1 cellular context compared by ENCODE assay signal in genomic region chr16:30370444-30371247, GRCh38.
TF ChIP-seq lines count a peak whose summit lies in the region.

TSS of gene TBC1D10B (minus strand) at chr16:30370494. CDS start at chr16:30370183, 311 bp downstream.

TF ChIP-seq in K562, 482 proteins besides CTCF, POLR2A, EP300 and RAD21 (continued from another document and continues in another):
- TF ChIP-seq ZBTB40 (IDR thresholded peaks at IDR 0.05) (peak; percentile 82), ZBTB40 (CRISPR knock-in tag; IDR thresholded peaks at IDR 0.05) (no peak), ZFP1 (CRISPR knock-in tag; IDR thresholded peaks at IDR 0.05) (no peak), ELF4 (CRISPR knock-in tag; IDR thresholded peaks at IDR 0.05) (peak; percentile 74), RCOR1 (IDR thresholded peaks at IDR 0.05; ENCODE audit: borderline replicate concordance in 1 of 2, low read depth in 2 of 2, low read length in 2 of 2) (peak in 1 of 2 experiments; percentile 84; a peak in 2 of 4 replicates), ZNF175 (CRISPR knock-in tag; IDR thresholded peaks at IDR 0.05; ENCODE audit: low read depth) (no peak; the same call in 1 of the 2 replicates), ZNF444 (CRISPR knock-in tag; IDR thresholded peaks at IDR 0.05) (no peak), SP2 (IDR thresholded peaks at IDR 0.05; ENCODE audit: extremely low read depth, low read depth, low read length, poor library complexity, severe bottlenecking) (peak; percentile 77), ZKSCAN1 (IDR thresholded peaks at IDR 0.05; ENCODE audit: low read depth, low read length) (no peak), HSF4 (CRISPR knock-in tag; IDR thresholded peaks at IDR 0.05; ENCODE audit: borderline replicate concordance) (no peak), RERE (CRISPR knock-in tag; IDR thresholded peaks at IDR 0.05; ENCODE audit: borderline replicate concordance) (no peak), HBP1 (CRISPR knock-in tag; IDR thresholded peaks at IDR 0.05) (no peak), CHCHD3 (CRISPR knock-in tag; IDR thresholded peaks at IDR 0.05) (no peak), ETV5 (CRISPR knock-in tag; IDR thresholded peaks at IDR 0.05; ENCODE audit: low read depth) (peak; percentile 82), SMAD3 (CRISPR knock-in tag; conservative IDR thresholded peaks at IDR 0.05) (no peak), GTF2A2 (tag; IDR thresholded peaks at IDR 0.05) (no peak), NRF1 (conservative IDR thresholded peaks at IDR 0.05 in 1 of 2, IDR thresholded peaks at IDR 0.05 in 1 of 2) (peak; percentile 96 to 97), ZNF197 (CRISPR knock-in tag; IDR thresholded peaks at IDR 0.05; ENCODE audit: low read depth) (no peak), ERF (CRISPR knock-in tag; IDR thresholded peaks at IDR 0.05) (no peak), SMARCB1 (IDR thresholded peaks at IDR 0.05; ENCODE audit: insufficient read length, low read depth) (no peak), ZNF780A (CRISPR knock-in tag; IDR thresholded peaks at IDR 0.05) (no peak), KAT8 (IDR thresholded peaks at IDR 0.05; ENCODE audit: low read depth) (no peak), ILK (tag; IDR thresholded peaks at IDR 0.05; ENCODE audit: borderline replicate concordance, low read depth) (no peak), HCFC1 (IDR thresholded peaks at IDR 0.05; ENCODE audit: low read depth, low read length) (peak; percentile 11; the same call in 1 of the 2 replicates), BRD9 (IDR thresholded peaks at IDR 0.05; ENCODE audit: low read depth, partially characterized antibody) (no peak), ZNF695 (CRISPR knock-in tag; IDR thresholded peaks at IDR 0.05) (no peak), MYC (IDR thresholded peaks at IDR 0.05; ENCODE audit: low read depth, low read length) (peak; percentile 23), MYC (CRISPR knock-in tag; IDR thresholded peaks at IDR 0.05; ENCODE audit: borderline replicate concordance, low read depth) (no peak), STAG1 (CRISPR knock-in tag; IDR thresholded peaks at IDR 0.05; ENCODE audit: borderline replicate concordance) (no peak), ZFP36 (IDR thresholded peaks at IDR 0.05; ENCODE audit: low read depth, low read length, partially characterized antibody) (peak; percentile 48), FUS (optimal IDR thresholded peaks at IDR 0.05; ENCODE audit: low read depth, low read length) (no peak), HNRNPLL (IDR thresholded peaks at IDR 0.05; ENCODE audit: low read depth, low read length, poor library complexity, severe bottlenecking) (peak; percentile 47), BHLHE40 (IDR thresholded peaks at IDR 0.05; ENCODE audit: low read length) (peak; percentile 41; the same call in 1 of the 2 replicates), NONO (IDR thresholded peaks at IDR 0.05; ENCODE audit: low read depth in 2 of 2, low read length in 1 of 2) (no peak), CREM (IDR thresholded peaks at IDR 0.05; ENCODE audit: low read depth) (peak; percentile 61), SRF (CRISPR knock-in tag; IDR thresholded peaks at IDR 0.05) (peak; percentile 77 to 95), SP1 (CRISPR knock-in tag; IDR thresholded peaks at IDR 0.05) (peak; percentile 93), RBM34 (IDR thresholded peaks at IDR 0.05; ENCODE audit: borderline replicate concordance, insufficient read depth, low read length) (no peak), XRCC3 (IDR thresholded peaks at IDR 0.05) (no peak), HMGN3 (IDR thresholded peaks at IDR 0.05; ENCODE audit: borderline replicate concordance, extremely low read depth, insufficient read length, low read depth, low read length) (peak; percentile 60), KLF6 (CRISPR knock-in tag; IDR thresholded peaks at IDR 0.05; ENCODE audit: borderline replicate concordance) (no peak), THRB (CRISPR knock-in tag; conservative IDR thresholded peaks at IDR 0.05) (0 out of 2 replicates have a peak, but pooled peaks have one; percentile 19)
- TF ChIP-seq, protein P1, sequence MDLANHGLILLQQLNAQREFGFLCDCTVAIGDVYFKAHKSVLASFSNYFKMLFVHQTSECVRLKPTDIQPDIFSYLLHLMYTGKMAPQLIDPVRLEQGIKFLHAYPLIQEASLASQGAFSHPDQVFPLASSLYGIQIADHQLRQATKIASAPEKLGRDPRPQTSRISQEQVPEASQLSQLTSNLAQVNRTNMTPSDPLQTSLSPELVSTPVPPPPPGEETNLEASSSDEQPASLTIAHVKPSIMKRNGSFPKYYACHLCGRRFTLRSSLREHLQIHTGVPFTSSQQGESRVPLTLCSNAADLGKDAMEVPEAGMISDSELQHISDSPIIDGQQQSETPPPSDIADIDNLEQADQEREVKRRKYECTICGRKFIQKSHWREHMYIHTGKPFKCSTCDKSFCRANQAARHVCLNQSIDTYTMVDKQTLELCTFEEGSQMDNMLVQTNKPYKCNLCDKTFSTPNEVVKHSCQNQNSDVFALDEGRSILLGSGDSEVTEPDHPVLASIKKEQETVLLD (IDR thresholded peaks at IDR 0.05), result peak; percentile 27; the same call in 1 of the 2 replicates
- TF ChIP-seq, protein P2, sequence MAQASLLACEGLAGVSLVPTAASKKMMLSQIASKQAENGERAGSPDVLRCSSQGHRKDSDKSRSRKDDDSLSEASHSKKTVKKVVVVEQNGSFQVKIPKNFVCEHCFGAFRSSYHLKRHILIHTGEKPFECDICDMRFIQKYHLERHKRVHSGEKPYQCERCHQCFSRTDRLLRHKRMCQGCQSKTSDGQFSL (CRISPR knock-in tag; IDR thresholded peaks at IDR 0.05), result no peak
- TF ChIP-seq, protein P2 (tag; IDR thresholded peaks at IDR 0.05), result no peak
- TF ChIP-seq, protein P3, sequence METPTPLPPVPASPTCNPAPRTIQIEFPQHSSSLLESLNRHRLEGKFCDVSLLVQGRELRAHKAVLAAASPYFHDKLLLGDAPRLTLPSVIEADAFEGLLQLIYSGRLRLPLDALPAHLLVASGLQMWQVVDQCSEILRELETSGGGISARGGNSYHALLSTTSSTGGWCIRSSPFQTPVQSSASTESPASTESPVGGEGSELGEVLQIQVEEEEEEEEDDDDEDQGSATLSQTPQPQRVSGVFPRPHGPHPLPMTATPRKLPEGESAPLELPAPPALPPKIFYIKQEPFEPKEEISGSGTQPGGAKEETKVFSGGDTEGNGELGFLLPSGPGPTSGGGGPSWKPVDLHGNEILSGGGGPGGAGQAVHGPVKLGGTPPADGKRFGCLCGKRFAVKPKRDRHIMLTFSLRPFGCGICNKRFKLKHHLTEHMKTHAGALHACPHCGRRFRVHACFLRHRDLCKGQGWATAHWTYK (CRISPR knock-in tag; IDR thresholded peaks at IDR 0.05), result no peak
